Comparison of ENCODE assay signal across 3 cellular contexts in genomic region chr2:47407976-47408375, GRCh38. TPM values are rescaled to one million over a fixed set of nuclear protein-coding genes. Genes with fewer than 3 reads are reported as not detected.
"Had no signal": no experiment of that assay in that cellular context is flagged by ENCODE, and none has a peak within 500 bp of the region (broad histone marks: within the 10 kb centered on the region; RNA-seq: fewer than 3 reads in every experiment).

No MANE protein-coding gene starts in this region.

RNA-seq across cellular contexts. Expression of gene EPCAM, which starts 38.9 kb away (rescaled TPM):
- total RNA-seq: activated CD4-positive, alpha-beta memory T cell treated with anti-CD3 and anti-CD28 coated beads, Interleukin-2, amount 10 ng/mL, durations not matched to agents 7 days and 5 days; activated CD4-positive, alpha-beta T cell treated with anti-CD3 and anti-CD28 coated beads, Interleukin-2, amount 10 ng/mL, durations not matched to agents 7 days and 5 days; T-helper 1 cell treated with Interleukin-12 subunit alpha and Interleukin-12 subunit beta and Interleukin-4 antibody, amounts not matched to agents 30 ng/mL and 1 ng/mL, for 36 hours had no signal
